Comparison of ENCODE assay signal across 13 cellular contexts in the genomic region with DNA sequence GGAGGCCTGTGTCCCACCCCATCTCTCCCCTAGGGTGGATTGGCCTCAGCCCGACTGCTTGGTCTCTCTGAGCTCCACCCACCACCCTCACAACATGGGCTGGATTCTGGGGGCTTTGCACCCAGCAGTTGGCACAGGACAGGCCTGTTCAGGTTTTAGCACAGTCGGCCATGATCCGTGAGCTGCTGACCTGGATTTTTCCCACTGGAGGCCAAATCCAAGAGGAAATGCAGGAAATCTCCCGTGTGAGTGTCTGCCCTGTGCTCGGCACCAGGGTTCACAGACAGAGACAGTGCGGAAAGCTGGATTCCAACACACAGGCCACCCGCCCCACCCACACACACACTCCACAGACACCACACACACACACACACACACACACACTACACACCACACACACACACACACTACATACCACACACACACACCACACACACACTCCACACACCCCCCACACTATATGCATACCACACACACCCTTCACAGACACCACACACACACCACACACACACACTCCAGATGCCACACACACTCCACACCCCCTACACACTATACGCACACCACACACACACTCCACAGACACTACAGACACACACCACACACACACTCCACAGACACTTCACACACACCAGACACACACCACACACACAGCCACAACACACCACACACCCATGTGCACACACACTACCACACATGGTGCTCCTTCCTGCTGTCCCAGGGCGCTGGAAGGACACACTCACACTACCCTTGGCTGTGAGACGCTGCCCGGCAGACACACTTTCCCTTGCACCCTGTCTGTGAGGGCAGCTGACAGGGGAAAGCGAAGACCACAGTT. TPM values are rescaled to one million over a fixed set of nuclear protein-coding genes. Genes with fewer than 3 reads are reported as not detected.
DNase-seq lines count a peak whose midpoint lies in the region; TF ChIP-seq lines count a peak whose summit lies in the region.
"Had no signal": no experiment of that assay in that cellular context is flagged by ENCODE, and none has a peak within 500 bp of the region (broad histone marks: within the 10 kb centered on the region; RNA-seq: fewer than 3 reads in every experiment).

No MANE protein-coding gene starts in this region.

- H2AFZ ChIP-seq in OCI-LY1 (ENCODE audit: low read length) (no peak overlapping the region), trophoblast cell (ENCODE audit: insufficient read depth, low read length, poor library complexity) (no peak overlapping the region)

- H3K79me1 ChIP-seq in trophoblast cell (ENCODE audit: low read length) = no peaks in the 10 kb centered on the region

- H3K36me3 ChIP-seq in OCI-LY1 (ENCODE audit: insufficient read depth, low read length) (peaks cover 53% of the 10 kb centered on the region; the same call in 1 of the 2 replicates), trophoblast cell (ENCODE audit: control insufficient read depth in 1 of 2, insufficient read depth in 2 of 2, low read length in 2 of 2) (no peaks in the 10 kb centered on the region)
- peaks cover 22% of the 10 kb centered on the region for H3K36me3 ChIP-seq in effector memory CD4-positive, alpha-beta T cell (ENCODE audit: control insufficient read depth, insufficient read depth, low read length)
- H3K36me3 ChIP-seq: upper lobe of left lung had no signal

- H3K4me1 ChIP-seq in OCI-LY1 (ENCODE audit: insufficient read depth, low read length, severe bottlenecking) (peaks cover 46% of the 10 kb centered on the region), trophoblast cell (ENCODE audit: control insufficient read depth in 1 of 2, insufficient read depth in 2 of 2, low read length in 2 of 2) (peaks cover 13 to 17% of the 10 kb centered on the region in 2 experiments)
- peaks cover 52% of the 10 kb centered on the region for H3K4me1 ChIP-seq in effector memory CD4-positive, alpha-beta T cell (ENCODE audit: control insufficient read depth, insufficient read depth, low read length, poor library complexity, severe bottlenecking)

- no peak overlapping the region for H3K4ac ChIP-seq in trophoblast cell (ENCODE audit: low read depth, low read length)

- no peak overlapping the region for H4K8ac ChIP-seq in trophoblast cell (ENCODE audit: low read depth, low read length)

- H3K14ac ChIP-seq in trophoblast cell (ENCODE audit: low read length) = no peak overlapping the region

- peak overlapping the region; percentile 2 for H3K18ac ChIP-seq in trophoblast cell (ENCODE audit: low read length)

- H2BK120ac ChIP-seq in trophoblast cell (ENCODE audit: insufficient read depth, low read length, poor library complexity) = no peak overlapping the region

- WGBS in trophoblast cell (ENCODE audit: extremely low coverage, insufficient coverage, insufficient read length) = 100% methylated on average over 1 of the region's 12 CpGs

- no peaks in the 10 kb centered on the region for H3K9me3 Mint-ChIP-seq in activated CD4-positive, alpha-beta T cell treated with anti-CD3 and anti-CD28 coated beads, Interleukin-2, amount 10 ng/mL, durations not matched to agents 24 days and 14 days

- H4K12ac ChIP-seq in trophoblast cell (ENCODE audit: low read depth, low read length) = no peak overlapping the region

- H3K23ac ChIP-seq in trophoblast cell (ENCODE audit: low read length) = no peak overlapping the region

- no peak overlapping the region for H4K91ac ChIP-seq in trophoblast cell (ENCODE audit: low read depth, low read length)

- no peaks in the 10 kb centered on the region for H4K20me1 ChIP-seq in OCI-LY1 (ENCODE audit: insufficient read depth, low read length)

- peaks cover 59% of the 10 kb centered on the region for H3K36me3 Mint-ChIP-seq in activated CD4-positive, alpha-beta T cell treated with anti-CD3 and anti-CD28 coated beads, Interleukin-2, amount 10 ng/mL, durations not matched to agents 24 days and 14 days (ENCODE audit: low read depth)

- intact Hi-C loops in activated CD4-positive, alpha-beta T cell treated with anti-CD3 and anti-CD28 coated beads, Interleukin-2, amount 10 ng/mL, durations not matched to agents 24 days and 14 days (cut with micrococcal nuclease) = no loop called here

- H3K27me3 ChIP-seq in OCI-LY1 (ENCODE audit: insufficient read depth, low read length) = no peaks in the 10 kb centered on the region
- H3K27me3 ChIP-seq in effector memory CD4-positive, alpha-beta T cell (replicated peaks; ENCODE audit: control insufficient read depth, insufficient read depth, low read length, poor library complexity, severe bottlenecking) = no peaks in the 10 kb centered on the region
- no peaks in the 10 kb centered on the region for H3K27me3 ChIP-seq in trophoblast cell (ENCODE audit: insufficient read depth, low read length)
- H3K27me3 ChIP-seq: upper lobe of left lung had no signal

- H3K4me3 Mint-ChIP-seq in activated CD4-positive, alpha-beta T cell treated with anti-CD3 and anti-CD28 coated beads, Interleukin-2, amount 10 ng/mL, durations not matched to agents 24 days and 14 days = no peak overlapping the region

- H2BK12ac ChIP-seq in trophoblast cell (ENCODE audit: low read length) = no peak overlapping the region

- no peaks in the 10 kb centered on the region for H3K9me2 ChIP-seq in OCI-LY1 (ENCODE audit: low read depth, low read length)

- DNase-seq in activated CD4-positive, alpha-beta T cell treated with anti-CD3 and anti-CD28 coated beads, Interleukin-2, amount 10 ng/mL, durations not matched to agents 24 days and 14 days = no peak
- no peak for DNase-seq in activated CD4-positive, alpha-beta T cell treated with anti-CD3 and anti-CD28 coated beads, Interleukin-2, amount 50 U/mL, for 48 hours
- no peak for DNase-seq in effector memory CD4-positive, alpha-beta T cell
- DNase-seq in trophoblast cell (no peak), Kasumi-1 (lab: John Stamatoyannopoulos, UW) (no peak), kidney glomerular epithelial cell (lab: John Stamatoyannopoulos, UW) (no peak), RPMI8226 (no peak)
- DNase-seq: activated CD4-positive, alpha-beta T cell treated with anti-CD3 and anti-CD28 coated beads for 4 hours; amniotic stem cell; NCI-H2227 treated with DMSO at 0.1 percent for 48 hours; PC-3 had no signal

- H3K4me2 ChIP-seq in OCI-LY1 (ENCODE audit: low read length) (no peak overlapping the region; the same call in 1 of the 2 replicates), trophoblast cell (ENCODE audit: low read length) (no peak overlapping the region)

- peak overlapping the region; percentile 82 for H3K27ac ChIP-seq in OCI-LY1 (ENCODE audit: low read depth, low read length, poor library complexity, severe bottlenecking)
- H3K27ac ChIP-seq in effector memory CD4-positive, alpha-beta T cell (ENCODE audit: insufficient read depth, low read length, poor library complexity, severe bottlenecking) = peak overlapping the region; percentile 37
- no peak overlapping the region for H3K27ac ChIP-seq in trophoblast cell (ENCODE audit: low read depth, low read length)

- H2AK5ac ChIP-seq in trophoblast cell (ENCODE audit: low read length) = no peak overlapping the region

- H2BK5ac ChIP-seq in trophoblast cell (ENCODE audit: low read depth, low read length, poor library complexity) = no peak overlapping the region

- TF ChIP-seq CTCF in OCI-LY1 (IDR thresholded peaks at IDR 0.05; ENCODE audit: low read length) = no peak

- no peak overlapping the region for H3K4me3 ChIP-seq in OCI-LY1 (ENCODE audit: low read depth, low read length, poor library complexity, severe bottlenecking)
- no peak overlapping the region for H3K4me3 ChIP-seq in effector memory CD4-positive, alpha-beta T cell (ENCODE audit: insufficient read depth, low read depth, low read length, poor library complexity, severe bottlenecking)
- no peak overlapping the region for H3K4me3 ChIP-seq in trophoblast cell (ENCODE audit: low read depth, low read length)
- H3K4me3 ChIP-seq: upper lobe of left lung had no signal

- H3K27me3 Mint-ChIP-seq in activated CD4-positive, alpha-beta T cell treated with anti-CD3 and anti-CD28 coated beads, Interleukin-2, amount 10 ng/mL, durations not matched to agents 24 days and 14 days = no peaks in the 10 kb centered on the region

- H3K79me2 ChIP-seq in OCI-LY1 (ENCODE audit: insufficient read depth, low read length) (peaks cover 55% of the 10 kb centered on the region), trophoblast cell (ENCODE audit: control insufficient read depth, insufficient read depth, low read length, poor library complexity) (peaks cover 1% of the 10 kb centered on the region)

- peaks cover 62% of the 10 kb centered on the region for H3K4me1 Mint-ChIP-seq in activated CD4-positive, alpha-beta T cell treated with anti-CD3 and anti-CD28 coated beads, Interleukin-2, amount 10 ng/mL, durations not matched to agents 24 days and 14 days

- H3F3A ChIP-seq in OCI-LY1 (ENCODE audit: insufficient read depth, low read length) = peaks cover 6% of the 10 kb centered on the region; the same call in 1 of the 2 replicates

- H3K9ac ChIP-seq in OCI-LY1 (ENCODE audit: low read length) (no peak overlapping the region; the same call in 1 of the 2 replicates), trophoblast cell (ENCODE audit: low read length) (no peak overlapping the region)

- peak overlapping the region; percentile 43 for H3K27ac Mint-ChIP-seq in activated CD4-positive, alpha-beta T cell treated with anti-CD3 and anti-CD28 coated beads, Interleukin-2, amount 10 ng/mL, durations not matched to agents 24 days and 14 days

- H3K9me3 ChIP-seq in OCI-LY1 (ENCODE audit: low read length) (no peaks in the 10 kb centered on the region), trophoblast cell (ENCODE audit: insufficient read depth, low read depth, low read length) (peaks cover 1% of the 10 kb centered on the region)
- H3K9me3 ChIP-seq in effector memory CD4-positive, alpha-beta T cell (ENCODE audit: control insufficient read depth, low read length) = no peaks in the 10 kb centered on the region
- H3K9me3 ChIP-seq: upper lobe of left lung had no signal

RNA-seq across cellular contexts. Expression of gene MBP, which starts 14.1 kb away (rescaled TPM):
- total RNA-seq in activated CD4-positive, alpha-beta T cell treated with anti-CD3 and anti-CD28 coated beads, Interleukin-2, amount 10 ng/mL, durations not matched to agents 24 days and 14 days = 60.2 and 63.1 TPM in 2 replicates
- polyA plus RNA-seq in trophoblast cell (2013) = 8.4 and 9.2 TPM in 2 replicates
